ENCODE assay signal across 10 cellular contexts in the genomic region with DNA sequence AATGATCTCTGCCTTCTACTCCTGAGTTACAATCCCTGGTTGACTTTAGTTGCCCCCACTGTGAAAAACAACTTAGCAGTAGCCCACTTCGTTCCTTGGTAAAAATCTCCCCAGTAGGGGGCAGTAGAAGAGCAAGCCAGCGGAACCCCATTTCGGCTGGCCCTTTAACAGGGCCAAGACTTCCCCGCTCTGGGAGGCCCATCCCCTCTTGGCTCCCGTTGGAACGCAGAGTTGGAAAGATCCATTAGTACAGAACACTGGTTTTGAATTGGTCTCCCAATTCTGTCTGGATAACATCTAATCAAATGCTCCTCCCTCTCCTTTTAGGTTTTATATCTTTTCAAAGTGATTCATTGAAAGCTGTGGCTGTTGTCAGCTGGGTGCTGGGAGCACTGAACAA.
A peak's percentile ranks its signal among the peaks of the same experiment; 100 is the strongest.
DNase-seq lines count a peak whose midpoint lies in the region; ATAC-seq and TF ChIP-seq lines count a peak whose summit lies in the region.
"Had no signal": no experiment of that assay in that cellular context is flagged by ENCODE, and none has a peak within 500 bp of the region (broad histone marks: within the 10 kb centered on the region; RNA-seq: fewer than 3 reads in every experiment).

No MANE protein-coding gene starts in this region.

- H3K4me1 Mint-ChIP-seq in activated naive CD4-positive, alpha-beta T cell treated with anti-CD3 and anti-CD28 coated beads, Interleukin-2, amount 10 ng/mL, durations not matched to agents 7 days and 5 days = peaks cover 89% of the 10 kb centered on the region

- DNase-seq in H4 (ENCODE audit: low spot score) (peak; percentile 26), RPMI7951 (ENCODE audit: low read depth) (peak; percentile 26), left lung (no peak)
- DNase-seq in activated naive CD4-positive, alpha-beta T cell treated with anti-CD3 and anti-CD28 coated beads, Interleukin-2, amount 10 ng/mL, durations not matched to agents 7 days and 5 days = peak; percentile 77
- peak; percentile 37 to 45 for DNase-seq in stimulated activated CD8-positive, alpha-beta memory T cell treated with anti-CD3 and anti-CD28 coated beads, Interleukin-4, amount 100 ng/mL, for 4 hours (ENCODE audit: low read depth in 2 of 2, low spot score in 1 of 2)

- intact Hi-C loops in left lung (cut with DNase I) = no loop called here

- H3K9me3 ChIP-seq in left lung = no peaks in the 10 kb centered on the region
- H3K9me3 ChIP-seq: SJSA1 had no signal

- no peak overlapping the region for H3K27ac ChIP-seq in left lung
- H3K27ac ChIP-seq: SJSA1 had no signal

- peak overlapping the region; percentile 74 for H3K4me3 Mint-ChIP-seq in activated naive CD4-positive, alpha-beta T cell treated with anti-CD3 and anti-CD28 coated beads, Interleukin-2, amount 10 ng/mL, durations not matched to agents 7 days and 5 days

- no peaks in the 10 kb centered on the region for H3K27me3 Mint-ChIP-seq in activated naive CD4-positive, alpha-beta T cell treated with anti-CD3 and anti-CD28 coated beads, Interleukin-2, amount 10 ng/mL, durations not matched to agents 7 days and 5 days

- no peaks in the 10 kb centered on the region for H3K36me3 ChIP-seq in left lung
- H3K36me3 ChIP-seq: SJSA1 had no signal

- peak overlapping the region; percentile 96 for H3K27ac Mint-ChIP-seq in activated naive CD4-positive, alpha-beta T cell treated with anti-CD3 and anti-CD28 coated beads, Interleukin-2, amount 10 ng/mL, durations not matched to agents 7 days and 5 days

- CTCF ChIA-PET in activated naive CD4-positive, alpha-beta T cell treated with anti-CD3 and anti-CD28 coated beads, Interleukin-2, amount 10 ng/mL, durations not matched to agents 7 days and 5 days (lab: Charles Lee) = interaction anchor here (0.7 to 9.7 kb wide), 20 partner anchors 17 to 1133 kb away, joined by 3 to 105 read pairs (median 5); a partner anchor contains a TSS

- TF ChIP-seq CTCF in left lung (IDR thresholded peaks at IDR 0.05) = peak; percentile 41 to 56

- H3K4me1 ChIP-seq in left lung = no peaks in the 10 kb centered on the region
- H3K4me1 ChIP-seq: SJSA1 had no signal

- ATAC-seq in left lung = peak; percentile 88
- no peak for ATAC-seq in GM21786 (IDR thresholded peaks at IDR 0.05; ENCODE audit: unreplicated experiment)
- no peak for ATAC-seq in HG03439 (IDR thresholded peaks at IDR 0.05; ENCODE audit: unreplicated experiment)
- ATAC-seq in HG03095 (IDR thresholded peaks at IDR 0.05; ENCODE audit: unreplicated experiment) = no peak

- no peaks in the 10 kb centered on the region for H3K36me3 Mint-ChIP-seq in activated naive CD4-positive, alpha-beta T cell treated with anti-CD3 and anti-CD28 coated beads, Interleukin-2, amount 10 ng/mL, durations not matched to agents 7 days and 5 days

- H3K4me3 ChIP-seq in left lung = no peak overlapping the region
- H3K4me3 ChIP-seq: SJSA1, skin epidermis had no signal

- H3K27me3 ChIP-seq in left lung = peaks cover 0 to 36% of the 10 kb centered on the region in 2 donors
- H3K27me3 ChIP-seq: SJSA1 had no signal

- H3K9me3 Mint-ChIP-seq in activated naive CD4-positive, alpha-beta T cell treated with anti-CD3 and anti-CD28 coated beads, Interleukin-2, amount 10 ng/mL, durations not matched to agents 7 days and 5 days = no peaks in the 10 kb centered on the region

Comparison
In these comparisons a context has a peak if more than half of its experiments do, and no peak if none do; other contexts are left out.
1. DNase-seq: peak in H4 (single experiment), RPMI7951 (single experiment), activated naive CD4-positive, alpha-beta T cell treated with anti-CD3 and anti-CD28 coated beads, Interleukin-2, amount 10 ng/mL, durations not matched to agents 7 days and 5 days (single experiment) and stimulated activated CD8-positive, alpha-beta memory T cell treated with anti-CD3 and anti-CD28 coated beads, Interleukin-4, amount 100 ng/mL, for 4 hours (2 of 2); none in left lung (0 of 2).